ENCODE assay signal across 1 cellular context in the genomic region with DNA sequence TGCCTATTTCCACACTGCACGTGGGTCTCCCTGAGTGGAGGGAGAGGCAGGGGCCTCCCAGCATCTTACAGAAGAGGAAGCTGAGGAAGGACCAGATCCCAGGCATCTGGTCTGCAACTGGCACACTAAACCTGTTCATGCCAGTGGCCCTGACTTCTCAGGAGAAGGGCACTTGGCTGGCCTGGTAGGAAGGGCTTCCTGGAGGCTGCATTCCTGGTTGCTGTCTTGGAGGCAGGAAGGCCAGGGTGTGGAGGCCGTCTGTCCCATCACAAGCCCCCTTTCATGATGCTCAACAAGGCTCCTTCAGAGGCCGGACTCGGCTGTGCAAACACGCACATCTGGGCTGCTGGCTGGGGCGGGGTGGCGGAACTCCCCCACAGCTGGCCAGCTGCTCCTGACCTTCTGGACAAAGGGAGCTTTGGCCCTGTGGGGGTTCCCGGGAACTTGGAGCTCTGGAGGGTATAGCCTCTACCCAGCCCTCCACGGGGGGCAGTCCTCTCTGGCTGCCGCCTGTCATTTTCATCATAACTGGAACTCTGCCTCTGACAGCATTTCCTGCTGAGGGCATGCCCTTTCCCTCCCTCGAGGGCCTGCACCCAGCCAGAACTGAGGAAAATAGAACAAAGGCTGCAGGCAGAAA.
TF ChIP-seq lines count a peak whose summit lies in the region.

No MANE protein-coding gene starts in this region.

TF ChIP-seq in HepG2, 621 proteins besides CTCF, POLR2A, EP300 and RAD21:
- TF ChIP-seq ZMYM4 (CRISPR knock-in tag; IDR thresholded peaks at IDR 0.05): no peak
- TF ChIP-seq, protein P1, sequence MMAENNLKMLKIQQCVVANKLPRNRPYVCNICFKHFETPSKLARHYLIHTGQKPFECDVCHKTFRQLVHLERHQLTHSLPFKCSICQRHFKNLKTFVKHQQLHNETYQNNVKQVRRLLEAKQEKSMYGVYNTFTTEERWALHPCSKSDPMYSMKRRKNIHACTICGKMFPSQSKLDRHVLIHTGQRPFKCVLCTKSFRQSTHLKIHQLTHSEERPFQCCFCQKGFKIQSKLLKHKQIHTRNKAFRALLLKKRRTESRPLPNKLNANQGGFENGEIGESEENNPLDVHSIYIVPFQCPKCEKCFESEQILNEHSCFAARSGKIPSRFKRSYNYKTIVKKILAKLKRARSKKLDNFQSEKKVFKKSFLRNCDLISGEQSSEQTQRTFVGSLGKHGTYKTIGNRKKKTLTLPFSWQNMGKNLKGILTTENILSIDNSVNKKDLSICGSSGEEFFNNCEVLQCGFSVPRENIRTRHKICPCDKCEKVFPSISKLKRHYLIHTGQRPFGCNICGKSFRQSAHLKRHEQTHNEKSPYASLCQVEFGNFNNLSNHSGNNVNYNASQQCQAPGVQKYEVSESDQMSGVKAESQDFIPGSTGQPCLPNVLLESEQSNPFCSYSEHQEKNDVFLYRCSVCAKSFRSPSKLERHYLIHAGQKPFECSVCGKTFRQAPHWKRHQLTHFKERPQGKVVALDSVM (CRISPR knock-in tag; IDR thresholded peaks at IDR 0.05): peak; percentile 72
- no peak for TF ChIP-seq FLYWCH1 (CRISPR knock-in tag; IDR thresholded peaks at IDR 0.05)
- TF ChIP-seq TBP (CRISPR knock-in tag; IDR thresholded peaks at IDR 0.05): no peak
- no peak for TF ChIP-seq ZNF180 (CRISPR knock-in tag; IDR thresholded peaks at IDR 0.05; ENCODE audit: borderline replicate concordance, low read depth)
- TF ChIP-seq ZFY (CRISPR knock-in tag; IDR thresholded peaks at IDR 0.05): no peak
- TF ChIP-seq, protein P2, sequence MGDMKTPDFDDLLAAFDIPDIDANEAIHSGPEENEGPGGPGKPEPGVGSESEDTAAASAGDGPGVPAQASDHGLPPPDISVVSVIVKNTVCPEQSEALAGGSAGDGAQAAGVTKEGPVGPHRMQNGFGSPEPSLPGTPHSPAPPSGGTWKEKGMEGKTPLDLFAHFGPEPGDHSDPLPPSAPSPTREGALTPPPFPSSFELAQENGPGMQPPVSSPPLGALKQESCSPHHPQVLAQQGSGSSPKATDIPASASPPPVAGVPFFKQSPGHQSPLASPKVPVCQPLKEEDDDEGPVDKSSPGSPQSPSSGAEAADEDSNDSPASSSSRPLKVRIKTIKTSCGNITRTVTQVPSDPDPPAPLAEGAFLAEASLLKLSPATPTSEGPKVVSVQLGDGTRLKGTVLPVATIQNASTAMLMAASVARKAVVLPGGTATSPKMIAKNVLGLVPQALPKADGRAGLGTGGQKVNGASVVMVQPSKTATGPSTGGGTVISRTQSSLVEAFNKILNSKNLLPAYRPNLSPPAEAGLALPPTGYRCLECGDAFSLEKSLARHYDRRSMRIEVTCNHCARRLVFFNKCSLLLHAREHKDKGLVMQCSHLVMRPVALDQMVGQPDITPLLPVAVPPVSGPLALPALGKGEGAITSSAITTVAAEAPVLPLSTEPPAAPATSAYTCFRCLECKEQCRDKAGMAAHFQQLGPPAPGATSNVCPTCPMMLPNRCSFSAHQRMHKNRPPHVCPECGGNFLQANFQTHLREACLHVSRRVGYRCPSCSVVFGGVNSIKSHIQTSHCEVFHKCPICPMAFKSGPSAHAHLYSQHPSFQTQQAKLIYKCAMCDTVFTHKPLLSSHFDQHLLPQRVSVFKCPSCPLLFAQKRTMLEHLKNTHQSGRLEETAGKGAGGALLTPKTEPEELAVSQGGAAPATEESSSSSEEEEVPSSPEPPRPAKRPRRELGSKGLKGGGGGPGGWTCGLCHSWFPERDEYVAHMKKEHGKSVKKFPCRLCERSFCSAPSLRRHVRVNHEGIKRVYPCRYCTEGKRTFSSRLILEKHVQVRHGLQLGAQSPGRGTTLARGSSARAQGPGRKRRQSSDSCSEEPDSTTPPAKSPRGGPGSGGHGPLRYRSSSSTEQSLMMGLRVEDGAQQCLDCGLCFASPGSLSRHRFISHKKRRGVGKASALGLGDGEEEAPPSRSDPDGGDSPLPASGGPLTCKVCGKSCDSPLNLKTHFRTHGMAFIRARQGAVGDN (CRISPR knock-in tag; IDR thresholded peaks at IDR 0.05): peak; percentile 26; the same call in 1 of the 2 replicates
- TF ChIP-seq PHF21A (CRISPR knock-in tag; IDR thresholded peaks at IDR 0.05): 0 out of 2 replicates have a peak, but pooled peaks have one; percentile 27
